ENCODE assay signal across 1 cellular context in the genomic region with DNA sequence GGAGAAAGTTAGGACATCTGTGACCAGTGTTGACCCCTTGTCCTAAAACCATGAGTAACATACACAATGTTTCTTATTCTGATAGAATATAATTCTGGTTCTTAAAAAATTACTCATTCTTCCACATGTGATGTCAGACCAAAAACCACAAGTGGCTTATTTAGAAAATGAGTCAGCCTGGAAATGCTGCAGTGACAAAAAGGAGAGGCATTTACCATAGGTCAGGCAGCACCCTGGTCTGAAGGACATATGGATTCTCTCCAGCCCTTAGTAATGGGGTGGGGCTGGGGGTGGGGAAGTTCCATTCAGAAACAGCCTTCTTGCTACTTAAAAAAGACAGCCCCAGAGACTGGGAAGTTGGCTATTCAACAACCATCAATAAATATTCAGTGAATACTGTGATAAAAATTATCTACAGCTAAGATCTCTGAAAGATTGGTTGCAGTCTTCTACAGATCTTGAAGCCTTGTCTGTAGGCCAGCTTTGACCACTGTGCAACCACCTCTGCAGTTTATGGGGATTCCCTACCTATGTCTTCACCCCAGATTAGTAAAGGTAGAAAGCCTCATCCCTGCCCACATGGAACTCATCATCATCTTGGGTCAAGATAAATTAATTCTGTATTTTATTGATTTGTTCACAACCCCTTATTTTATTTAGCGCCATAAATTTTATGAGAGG.
A peak's percentile ranks its signal among the peaks of the same experiment; 100 is the strongest.
TF ChIP-seq lines count a peak whose summit lies in the region.

No MANE protein-coding gene starts in this region.

TF ChIP-seq in GM12878, 131 proteins besides CTCF, POLR2A, EP300 and RAD21 (continued from another document and continues in another):
- TF ChIP-seq, protein P1, sequence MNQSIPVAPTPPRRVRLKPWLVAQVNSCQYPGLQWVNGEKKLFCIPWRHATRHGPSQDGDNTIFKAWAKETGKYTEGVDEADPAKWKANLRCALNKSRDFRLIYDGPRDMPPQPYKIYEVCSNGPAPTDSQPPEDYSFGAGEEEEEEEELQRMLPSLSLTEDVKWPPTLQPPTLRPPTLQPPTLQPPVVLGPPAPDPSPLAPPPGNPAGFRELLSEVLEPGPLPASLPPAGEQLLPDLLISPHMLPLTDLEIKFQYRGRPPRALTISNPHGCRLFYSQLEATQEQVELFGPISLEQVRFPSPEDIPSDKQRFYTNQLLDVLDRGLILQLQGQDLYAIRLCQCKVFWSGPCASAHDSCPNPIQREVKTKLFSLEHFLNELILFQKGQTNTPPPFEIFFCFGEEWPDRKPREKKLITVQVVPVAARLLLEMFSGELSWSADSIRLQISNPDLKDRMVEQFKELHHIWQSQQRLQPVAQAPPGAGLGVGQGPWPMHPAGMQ (IDR thresholded peaks at IDR 0.05; ENCODE audit: borderline replicate concordance), result no peak
- TF ChIP-seq TCF3 (IDR thresholded peaks at IDR 0.05; ENCODE audit: borderline replicate concordance, insufficient read depth, low read depth, low read length) (no peak), SREBF1 (IDR thresholded peaks at IDR 0.05; ENCODE audit: low read length) (no peak), NRF1 (conservative IDR thresholded peaks at IDR 0.05; ENCODE audit: low read depth, low read length) (no peak), FOXM1 (IDR thresholded peaks at IDR 0.05; ENCODE audit: low read depth, low read length) (peak; percentile 92; the same call in 1 of the 2 replicates), KDM1A (IDR thresholded peaks at IDR 0.05; ENCODE audit: borderline replicate concordance) (no peak), GABPA (IDR thresholded peaks at IDR 0.05; ENCODE audit: low read depth) (peak; percentile 66; the same call in 1 of the 2 replicates), RAD51 (IDR thresholded peaks at IDR 0.05) (no peak), KLF5 (IDR thresholded peaks at IDR 0.05; ENCODE audit: partially characterized antibody) (no peak), HDAC2 (IDR thresholded peaks at IDR 0.05) (no peak), ZZZ3 (IDR thresholded peaks at IDR 0.05; ENCODE audit: control insufficient read depth, insufficient read length, low read depth) (no peak), TBL1XR1 (IDR thresholded peaks at IDR 0.05; ENCODE audit: low read depth, low read length) (peak; percentile 62; the same call in 1 of the 2 replicates), PAX8 (IDR thresholded peaks at IDR 0.05) (no peak), SIX5 (IDR thresholded peaks at IDR 0.05; ENCODE audit: low read depth, low read length, severe bottlenecking) (no peak), ZNF384 (IDR thresholded peaks at IDR 0.05; ENCODE audit: borderline replicate concordance, low read depth, low read length) (no peak), HDAC6 (IDR thresholded peaks at IDR 0.05; ENCODE audit: unreplicated experiment) (no peak), NBN (IDR thresholded peaks at IDR 0.05) (0 out of 2 replicates have a peak, but pooled peaks have one; percentile 16), KAT2A (conservative IDR thresholded peaks at IDR 0.05; ENCODE audit: control insufficient read depth, low read depth, low read length) (no peak), CHD1 (IDR thresholded peaks at IDR 0.05; ENCODE audit: low read depth, low read length) (no peak), RFX5 (IDR thresholded peaks at IDR 0.05; ENCODE audit: low read depth, low read length) (no peak), MYC (IDR thresholded peaks at IDR 0.05; ENCODE audit: insufficient read depth, insufficient read length, insufficient replicate concordance, low read length, severe bottlenecking) (no peak), RELA (IDR thresholded peaks at IDR 0.05; ENCODE audit: borderline replicate concordance, partially characterized antibody) (no peak), RBBP5 (conservative IDR thresholded peaks at IDR 0.05) (no peak), ZNF622 (IDR thresholded peaks at IDR 0.05) (no peak), GATAD2B (conservative IDR thresholded peaks at IDR 0.05; ENCODE audit: low read depth) (no peak; the same call in 1 of the 2 replicates)
- TF ChIP-seq, protein P2, sequence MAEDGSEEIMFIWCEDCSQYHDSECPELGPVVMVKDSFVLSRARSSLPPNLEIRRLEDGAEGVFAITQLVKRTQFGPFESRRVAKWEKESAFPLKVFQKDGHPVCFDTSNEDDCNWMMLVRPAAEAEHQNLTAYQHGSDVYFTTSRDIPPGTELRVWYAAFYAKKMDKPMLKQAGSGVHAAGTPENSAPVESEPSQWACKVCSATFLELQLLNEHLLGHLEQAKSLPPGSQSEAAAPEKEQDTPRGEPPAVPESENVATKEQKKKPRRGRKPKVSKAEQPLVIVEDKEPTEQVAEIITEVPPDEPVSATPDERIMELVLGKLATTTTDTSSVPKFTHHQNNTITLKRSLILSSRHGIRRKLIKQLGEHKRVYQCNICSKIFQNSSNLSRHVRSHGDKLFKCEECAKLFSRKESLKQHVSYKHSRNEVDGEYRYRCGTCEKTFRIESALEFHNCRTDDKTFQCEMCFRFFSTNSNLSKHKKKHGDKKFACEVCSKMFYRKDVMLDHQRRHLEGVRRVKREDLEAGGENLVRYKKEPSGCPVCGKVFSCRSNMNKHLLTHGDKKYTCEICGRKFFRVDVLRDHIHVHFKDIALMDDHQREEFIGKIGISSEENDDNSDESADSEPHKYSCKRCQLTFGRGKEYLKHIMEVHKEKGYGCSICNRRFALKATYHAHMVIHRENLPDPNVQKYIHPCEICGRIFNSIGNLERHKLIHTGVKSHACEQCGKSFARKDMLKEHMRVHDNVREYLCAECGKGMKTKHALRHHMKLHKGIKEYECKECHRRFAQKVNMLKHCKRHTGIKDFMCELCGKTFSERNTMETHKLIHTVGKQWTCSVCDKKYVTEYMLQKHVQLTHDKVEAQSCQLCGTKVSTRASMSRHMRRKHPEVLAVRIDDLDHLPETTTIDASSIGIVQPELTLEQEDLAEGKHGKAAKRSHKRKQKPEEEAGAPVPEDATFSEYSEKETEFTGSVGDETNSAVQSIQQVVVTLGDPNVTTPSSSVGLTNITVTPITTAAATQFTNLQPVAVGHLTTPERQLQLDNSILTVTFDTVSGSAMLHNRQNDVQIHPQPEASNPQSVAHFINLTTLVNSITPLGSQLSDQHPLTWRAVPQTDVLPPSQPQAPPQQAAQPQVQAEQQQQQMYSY (CRISPR knock-in tag; IDR thresholded peaks at IDR 0.05), result no peak
- TF ChIP-seq, protein P3, sequence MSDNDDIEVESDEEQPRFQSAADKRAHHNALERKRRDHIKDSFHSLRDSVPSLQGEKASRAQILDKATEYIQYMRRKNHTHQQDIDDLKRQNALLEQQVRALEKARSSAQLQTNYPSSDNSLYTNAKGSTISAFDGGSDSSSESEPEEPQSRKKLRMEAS (IDR thresholded peaks at IDR 0.05; ENCODE audit: low read depth, low read length), result no peak
- TF ChIP-seq, protein P4, sequence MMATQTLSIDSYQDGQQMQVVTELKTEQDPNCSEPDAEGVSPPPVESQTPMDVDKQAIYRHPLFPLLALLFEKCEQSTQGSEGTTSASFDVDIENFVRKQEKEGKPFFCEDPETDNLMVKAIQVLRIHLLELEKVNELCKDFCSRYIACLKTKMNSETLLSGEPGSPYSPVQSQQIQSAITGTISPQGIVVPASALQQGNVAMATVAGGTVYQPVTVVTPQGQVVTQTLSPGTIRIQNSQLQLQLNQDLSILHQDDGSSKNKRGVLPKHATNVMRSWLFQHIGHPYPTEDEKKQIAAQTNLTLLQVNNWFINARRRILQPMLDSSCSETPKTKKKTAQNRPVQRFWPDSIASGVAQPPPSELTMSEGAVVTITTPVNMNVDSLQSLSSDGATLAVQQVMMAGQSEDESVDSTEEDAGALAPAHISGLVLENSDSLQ (IDR thresholded peaks at IDR 0.05), result no peak
- TF ChIP-seq, protein P5, sequence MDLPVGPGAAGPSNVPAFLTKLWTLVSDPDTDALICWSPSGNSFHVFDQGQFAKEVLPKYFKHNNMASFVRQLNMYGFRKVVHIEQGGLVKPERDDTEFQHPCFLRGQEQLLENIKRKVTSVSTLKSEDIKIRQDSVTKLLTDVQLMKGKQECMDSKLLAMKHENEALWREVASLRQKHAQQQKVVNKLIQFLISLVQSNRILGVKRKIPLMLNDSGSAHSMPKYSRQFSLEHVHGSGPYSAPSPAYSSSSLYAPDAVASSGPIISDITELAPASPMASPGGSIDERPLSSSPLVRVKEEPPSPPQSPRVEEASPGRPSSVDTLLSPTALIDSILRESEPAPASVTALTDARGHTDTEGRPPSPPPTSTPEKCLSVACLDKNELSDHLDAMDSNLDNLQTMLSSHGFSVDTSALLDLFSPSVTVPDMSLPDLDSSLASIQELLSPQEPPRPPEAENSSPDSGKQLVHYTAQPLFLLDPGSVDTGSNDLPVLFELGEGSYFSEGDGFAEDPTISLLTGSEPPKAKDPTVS (IDR thresholded peaks at IDR 0.05; ENCODE audit: low read depth, low read length), result no peak
- TF ChIP-seq, protein P6, sequence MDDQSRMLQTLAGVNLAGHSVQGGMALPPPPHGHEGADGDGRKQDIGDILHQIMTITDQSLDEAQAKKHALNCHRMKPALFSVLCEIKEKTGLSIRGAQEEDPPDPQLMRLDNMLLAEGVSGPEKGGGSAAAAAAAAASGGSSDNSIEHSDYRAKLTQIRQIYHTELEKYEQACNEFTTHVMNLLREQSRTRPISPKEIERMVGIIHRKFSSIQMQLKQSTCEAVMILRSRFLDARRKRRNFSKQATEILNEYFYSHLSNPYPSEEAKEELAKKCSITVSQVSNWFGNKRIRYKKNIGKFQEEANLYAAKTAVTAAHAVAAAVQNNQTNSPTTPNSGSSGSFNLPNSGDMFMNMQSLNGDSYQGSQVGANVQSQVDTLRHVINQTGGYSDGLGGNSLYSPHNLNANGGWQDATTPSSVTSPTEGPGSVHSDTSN (IDR thresholded peaks at IDR 0.05; ENCODE audit: insufficient replicate concordance, low read depth, low read length), result no peak
- TF ChIP-seq, protein P7, sequence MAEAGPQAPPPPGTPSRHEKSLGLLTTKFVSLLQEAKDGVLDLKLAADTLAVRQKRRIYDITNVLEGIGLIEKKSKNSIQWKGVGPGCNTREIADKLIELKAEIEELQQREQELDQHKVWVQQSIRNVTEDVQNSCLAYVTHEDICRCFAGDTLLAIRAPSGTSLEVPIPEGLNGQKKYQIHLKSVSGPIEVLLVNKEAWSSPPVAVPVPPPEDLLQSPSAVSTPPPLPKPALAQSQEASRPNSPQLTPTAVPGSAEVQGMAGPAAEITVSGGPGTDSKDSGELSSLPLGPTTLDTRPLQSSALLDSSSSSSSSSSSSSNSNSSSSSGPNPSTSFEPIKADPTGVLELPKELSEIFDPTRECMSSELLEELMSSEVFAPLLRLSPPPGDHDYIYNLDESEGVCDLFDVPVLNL (IDR thresholded peaks at IDR 0.05; ENCODE audit: low read depth, low read length), result no peak
- TF ChIP-seq, protein P8, sequence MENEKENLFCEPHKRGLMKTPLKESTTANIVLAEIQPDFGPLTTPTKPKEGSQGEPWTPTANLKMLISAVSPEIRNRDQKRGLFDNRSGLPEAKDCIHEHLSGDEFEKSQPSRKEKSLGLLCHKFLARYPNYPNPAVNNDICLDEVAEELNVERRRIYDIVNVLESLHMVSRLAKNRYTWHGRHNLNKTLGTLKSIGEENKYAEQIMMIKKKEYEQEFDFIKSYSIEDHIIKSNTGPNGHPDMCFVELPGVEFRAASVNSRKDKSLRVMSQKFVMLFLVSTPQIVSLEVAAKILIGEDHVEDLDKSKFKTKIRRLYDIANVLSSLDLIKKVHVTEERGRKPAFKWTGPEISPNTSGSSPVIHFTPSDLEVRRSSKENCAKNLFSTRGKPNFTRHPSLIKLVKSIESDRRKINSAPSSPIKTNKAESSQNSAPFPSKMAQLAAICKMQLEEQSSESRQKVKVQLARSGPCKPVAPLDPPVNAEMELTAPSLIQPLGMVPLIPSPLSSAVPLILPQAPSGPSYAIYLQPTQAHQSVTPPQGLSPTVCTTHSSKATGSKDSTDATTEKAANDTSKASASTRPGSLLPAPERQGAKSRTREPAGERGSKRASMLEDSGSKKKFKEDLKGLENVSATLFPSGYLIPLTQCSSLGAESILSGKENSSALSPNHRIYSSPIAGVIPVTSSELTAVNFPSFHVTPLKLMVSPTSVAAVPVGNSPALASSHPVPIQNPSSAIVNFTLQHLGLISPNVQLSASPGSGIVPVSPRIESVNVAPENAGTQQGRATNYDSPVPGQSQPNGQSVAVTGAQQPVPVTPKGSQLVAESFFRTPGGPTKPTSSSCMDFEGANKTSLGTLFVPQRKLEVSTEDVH (IDR thresholded peaks at IDR 0.05; ENCODE audit: low read depth, partially characterized antibody), result no peak
- TF ChIP-seq, protein P9, sequence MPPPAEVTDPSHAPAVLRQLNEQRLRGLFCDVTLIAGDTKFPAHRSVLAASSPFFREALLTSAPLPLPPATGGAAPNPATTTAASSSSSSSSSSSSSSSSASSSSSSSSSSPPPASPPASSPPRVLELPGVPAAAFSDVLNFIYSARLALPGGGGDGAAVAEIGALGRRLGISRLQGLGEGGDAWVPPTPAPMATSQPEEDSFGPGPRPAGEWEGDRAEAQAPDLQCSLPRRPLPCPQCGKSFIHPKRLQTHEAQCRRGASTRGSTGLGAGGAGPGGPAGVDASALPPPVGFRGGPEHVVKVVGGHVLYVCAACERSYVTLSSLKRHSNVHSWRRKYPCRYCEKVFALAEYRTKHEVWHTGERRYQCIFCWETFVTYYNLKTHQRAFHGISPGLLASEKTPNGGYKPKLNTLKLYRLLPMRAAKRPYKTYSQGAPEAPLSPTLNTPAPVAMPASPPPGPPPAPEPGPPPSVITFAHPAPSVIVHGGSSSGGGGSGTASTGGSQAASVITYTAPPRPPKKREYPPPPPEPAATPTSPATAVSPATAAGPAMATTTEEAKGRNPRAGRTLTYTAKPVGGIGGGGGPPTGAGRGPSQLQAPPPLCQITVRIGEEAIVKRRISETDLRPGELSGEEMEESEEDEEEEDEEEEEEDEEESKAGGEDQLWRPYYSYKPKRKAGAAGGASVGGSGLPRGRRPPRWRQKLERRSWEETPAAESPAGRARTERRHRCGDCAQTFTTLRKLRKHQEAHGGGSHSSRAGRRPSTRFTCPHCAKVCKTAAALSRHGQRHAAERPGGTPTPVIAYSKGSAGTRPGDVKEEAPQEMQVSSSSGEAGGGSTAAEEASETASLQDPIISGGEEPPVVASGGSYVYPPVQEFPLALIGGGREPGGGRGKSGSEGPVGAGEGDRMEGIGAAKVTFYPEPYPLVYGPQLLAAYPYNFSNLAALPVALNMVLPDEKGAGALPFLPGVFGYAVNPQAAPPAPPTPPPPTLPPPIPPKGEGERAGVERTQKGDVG (CRISPR knock-in tag; IDR thresholded peaks at IDR 0.05), result no peak
- TF ChIP-seq, protein P10, sequence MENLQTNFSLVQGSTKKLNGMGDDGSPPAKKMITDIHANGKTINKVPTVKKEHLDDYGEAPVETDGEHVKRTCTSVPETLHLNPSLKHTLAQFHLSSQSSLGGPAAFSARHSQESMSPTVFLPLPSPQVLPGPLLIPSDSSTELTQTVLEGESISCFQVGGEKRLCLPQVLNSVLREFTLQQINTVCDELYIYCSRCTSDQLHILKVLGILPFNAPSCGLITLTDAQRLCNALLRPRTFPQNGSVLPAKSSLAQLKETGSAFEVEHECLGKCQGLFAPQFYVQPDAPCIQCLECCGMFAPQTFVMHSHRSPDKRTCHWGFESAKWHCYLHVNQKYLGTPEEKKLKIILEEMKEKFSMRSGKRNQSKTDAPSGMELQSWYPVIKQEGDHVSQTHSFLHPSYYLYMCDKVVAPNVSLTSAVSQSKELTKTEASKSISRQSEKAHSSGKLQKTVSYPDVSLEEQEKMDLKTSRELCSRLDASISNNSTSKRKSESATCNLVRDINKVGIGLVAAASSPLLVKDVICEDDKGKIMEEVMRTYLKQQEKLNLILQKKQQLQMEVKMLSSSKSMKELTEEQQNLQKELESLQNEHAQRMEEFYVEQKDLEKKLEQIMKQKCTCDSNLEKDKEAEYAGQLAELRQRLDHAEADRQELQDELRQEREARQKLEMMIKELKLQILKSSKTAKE (IDR thresholded peaks at IDR 0.05; ENCODE audit: low read depth, poor library complexity, severe bottlenecking), result peak; percentile 82
